Comparison of ENCODE assay signal across 1 cellular context in the genomic region with DNA sequence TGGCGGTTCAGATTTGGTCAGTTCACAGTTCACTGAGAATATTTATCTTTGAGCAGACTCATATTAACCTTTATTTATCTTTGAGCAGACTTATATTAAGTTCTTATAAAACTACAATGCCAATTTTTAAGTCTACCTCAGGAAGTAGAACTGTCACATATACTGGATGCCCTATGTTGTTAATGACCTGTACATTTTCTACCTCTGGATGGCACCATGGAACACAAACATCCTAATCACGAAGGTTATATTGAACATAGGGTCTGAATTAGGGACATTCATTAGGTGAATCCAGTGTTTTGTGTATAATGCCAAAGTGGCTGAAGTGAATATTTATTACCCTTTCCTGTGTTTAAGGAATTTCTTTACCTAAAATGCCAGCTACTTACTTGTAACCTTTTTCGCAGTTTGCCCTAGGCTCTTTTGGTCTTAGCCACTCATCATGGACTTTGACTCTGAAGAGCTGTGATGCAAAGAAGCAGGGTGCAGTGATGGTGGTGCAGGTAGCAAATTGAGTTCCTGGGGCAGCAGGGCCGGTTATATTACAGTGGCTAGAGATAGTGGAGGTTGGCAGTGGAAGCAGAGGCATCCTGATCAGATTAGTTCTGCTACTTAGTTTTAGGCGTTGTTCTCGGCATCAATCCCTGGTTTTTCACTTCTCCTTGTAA.
TF ChIP-seq lines count a peak whose summit lies in the region.

No MANE protein-coding gene starts in this region.

TF ChIP-seq in A549, 52 proteins besides CTCF, POLR2A, EP300 and RAD21 (continued from another document):
- TF ChIP-seq, protein P1, sequence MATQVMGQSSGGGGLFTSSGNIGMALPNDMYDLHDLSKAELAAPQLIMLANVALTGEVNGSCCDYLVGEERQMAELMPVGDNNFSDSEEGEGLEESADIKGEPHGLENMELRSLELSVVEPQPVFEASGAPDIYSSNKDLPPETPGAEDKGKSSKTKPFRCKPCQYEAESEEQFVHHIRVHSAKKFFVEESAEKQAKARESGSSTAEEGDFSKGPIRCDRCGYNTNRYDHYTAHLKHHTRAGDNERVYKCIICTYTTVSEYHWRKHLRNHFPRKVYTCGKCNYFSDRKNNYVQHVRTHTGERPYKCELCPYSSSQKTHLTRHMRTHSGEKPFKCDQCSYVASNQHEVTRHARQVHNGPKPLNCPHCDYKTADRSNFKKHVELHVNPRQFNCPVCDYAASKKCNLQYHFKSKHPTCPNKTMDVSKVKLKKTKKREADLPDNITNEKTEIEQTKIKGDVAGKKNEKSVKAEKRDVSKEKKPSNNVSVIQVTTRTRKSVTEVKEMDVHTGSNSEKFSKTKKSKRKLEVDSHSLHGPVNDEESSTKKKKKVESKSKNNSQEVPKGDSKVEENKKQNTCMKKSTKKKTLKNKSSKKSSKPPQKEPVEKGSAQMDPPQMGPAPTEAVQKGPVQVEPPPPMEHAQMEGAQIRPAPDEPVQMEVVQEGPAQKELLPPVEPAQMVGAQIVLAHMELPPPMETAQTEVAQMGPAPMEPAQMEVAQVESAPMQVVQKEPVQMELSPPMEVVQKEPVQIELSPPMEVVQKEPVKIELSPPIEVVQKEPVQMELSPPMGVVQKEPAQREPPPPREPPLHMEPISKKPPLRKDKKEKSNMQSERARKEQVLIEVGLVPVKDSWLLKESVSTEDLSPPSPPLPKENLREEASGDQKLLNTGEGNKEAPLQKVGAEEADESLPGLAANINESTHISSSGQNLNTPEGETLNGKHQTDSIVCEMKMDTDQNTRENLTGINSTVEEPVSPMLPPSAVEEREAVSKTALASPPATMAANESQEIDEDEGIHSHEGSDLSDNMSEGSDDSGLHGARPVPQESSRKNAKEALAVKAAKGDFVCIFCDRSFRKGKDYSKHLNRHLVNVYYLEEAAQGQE (IDR thresholded peaks at IDR 0.05), result no peak
- TF ChIP-seq CEBPB (IDR thresholded peaks at IDR 0.05), result no peak
- TF ChIP-seq HOXB5 (CRISPR knock-in tag; IDR thresholded peaks at IDR 0.05), result no peak
